36 cellular contexts compared by ENCODE assay signal in the genomic region with DNA sequence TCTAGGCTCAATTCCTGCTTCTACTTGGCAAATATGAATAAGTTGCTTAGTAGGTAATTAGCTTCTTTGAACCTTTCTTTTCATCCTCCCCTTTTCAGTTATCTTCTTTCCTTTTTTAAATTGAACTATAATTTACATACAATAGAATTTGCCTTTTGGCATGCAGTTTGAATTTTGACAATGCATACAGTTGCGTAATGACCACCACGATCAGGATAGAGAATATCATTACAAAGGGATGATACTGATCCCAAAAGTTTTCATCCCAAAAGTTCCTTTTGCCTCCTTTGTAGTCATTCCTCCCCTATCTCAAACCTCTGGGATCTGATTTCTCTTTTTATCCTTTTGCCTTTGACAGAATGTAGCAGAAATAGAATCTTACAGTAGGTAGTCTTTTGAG.
DNase-seq lines count a peak whose midpoint lies in the region; ATAC-seq, FAIRE-seq and TF ChIP-seq lines count a peak whose summit lies in the region.
"Had no signal": no experiment of that assay in that cellular context is flagged by ENCODE, and none has a peak within 500 bp of the region (broad histone marks: within the 10 kb centered on the region; RNA-seq: fewer than 3 reads in every experiment).

No MANE protein-coding gene starts in this region.

- no peaks in the 10 kb centered on the region for H3K4me1 Mint-ChIP-seq in stimulated activated naive CD8-positive, alpha-beta T cell treated with anti-CD3 and anti-CD28 coated beads, Interleukin-15, amount 100 ng/mL, for 72 hours
- H3K4me1 Mint-ChIP-seq: B cell; CD14-positive monocyte; CD4-positive, alpha-beta memory T cell; CD4-positive, CD25-positive, alpha-beta regulatory T cell; CD8-positive, alpha-beta memory T cell had no signal

- H2BK5ac ChIP-seq in IMR-90 (ENCODE audit: low read depth, low read length, poor library complexity, severe bottlenecking) = no peak overlapping the region

- H3K27ac ChIP-seq in HepG2 (ENCODE audit: extremely low read length, insufficient read depth, low read length) (no peak overlapping the region), right lobe of liver (no peak overlapping the region), A549 (no peak overlapping the region), IMR-90 (ENCODE audit: insufficient read depth, low read length) (no peak overlapping the region)
- H3K27ac ChIP-seq: 22Rv1; BLaER1; BLaER1 treated with 17β-estradiol and CSF1 and Interleukin-3, amounts not matched to agents 10 nM and 100 nM; C4-2B had no signal

- H3K4ac ChIP-seq in IMR-90 (ENCODE audit: low read depth, low read length) = no peak overlapping the region

- TF ChIP-seq EP300 in HepG2 (IDR thresholded peaks at IDR 0.05; ENCODE audit: low read depth in 2 of 2, low read length in 2 of 2) (no peak), HepG2 (CRISPR knock-in tag; IDR thresholded peaks at IDR 0.05; ENCODE audit: borderline replicate concordance) (no peak), A549 (IDR thresholded peaks at IDR 0.05) (no peak), Ishikawa (IDR thresholded peaks at IDR 0.05; ENCODE audit: borderline replicate concordance) (no peak)

- no peaks in the 10 kb centered on the region for H3K79me1 ChIP-seq in IMR-90 (ENCODE audit: low read depth in 1 of 2, low read length in 2 of 2)

- no peak overlapping the region for H2BK15ac ChIP-seq in IMR-90 (ENCODE audit: low read depth, low read length)

- TF ChIP-seq RAD21 in HepG2 (CRISPR knock-in tag; IDR thresholded peaks at IDR 0.05) = no peak
- TF ChIP-seq RAD21 in A549 (conservative IDR thresholded peaks at IDR 0.05 in 1 of 2, IDR thresholded peaks at IDR 0.05 in 1 of 2) = no peak
- no peak for TF ChIP-seq RAD21 in IMR-90 (IDR thresholded peaks at IDR 0.05; ENCODE audit: low read length)
- no peak for TF ChIP-seq RAD21 in Ishikawa (IDR thresholded peaks at IDR 0.05; ENCODE audit: low read depth)

- H4K5ac ChIP-seq in IMR-90 (ENCODE audit: low read depth, low read length) = no peak overlapping the region

- no peak overlapping the region for H3K14ac ChIP-seq in IMR-90 (replicated peaks; ENCODE audit: low read depth, low read length)

- H3K4me1 ChIP-seq in HepG2 (ENCODE audit: insufficient read depth, low read length) = no peaks in the 10 kb centered on the region
- no peaks in the 10 kb centered on the region for H3K4me1 ChIP-seq in right lobe of liver
- H3K4me1 ChIP-seq in A549 = peaks cover 13% of the 10 kb centered on the region
- H3K4me1 ChIP-seq in IMR-90 (ENCODE audit: control insufficient read depth, insufficient read depth, low read length) = peaks cover 4% of the 10 kb centered on the region
- H3K4me1 ChIP-seq: BLaER1; BLaER1 treated with 17β-estradiol and CSF1 and Interleukin-3, amounts not matched to agents 10 nM and 100 nM; Caco-2 had no signal

- H2AFZ ChIP-seq in HepG2 (ENCODE audit: low read length) (no peak overlapping the region), IMR-90 (replicated peaks; ENCODE audit: low read length, poor library complexity) (no peak overlapping the region)

- H3K4me2 ChIP-seq in HepG2 (ENCODE audit: low read depth, low read length) = no peak overlapping the region
- H3K4me2 ChIP-seq in A549 = no peak overlapping the region
- H3K4me2 ChIP-seq in IMR-90 (ENCODE audit: low read depth, low read length) = no peak overlapping the region
- H3K4me2 ChIP-seq: BLaER1; BLaER1 treated with 17β-estradiol and CSF1 and Interleukin-3, amounts not matched to agents 10 nM and 100 nM had no signal

- DNase-seq in HepG2 (ENCODE audit: low spot score) (no peak), right lobe of liver (no peak), A549 (ENCODE audit: low read depth in 1 of 2, low spot score in 1 of 2) (no peak), IMR-90 (no peak), COLO668 (lab: John Stamatoyannopoulos, UW; ENCODE audit: unreplicated experiment) (no peak)
- no peak for DNase-seq in stimulated activated naive CD8-positive, alpha-beta T cell treated with anti-CD3 and anti-CD28 coated beads, Interleukin-15, amount 100 ng/mL, for 72 hours
- DNase-seq: 8988T; ACHN; AML-193; BE2C; C1 segment of cervical spinal cord; Caco-2; Calu3; CD4-positive, alpha-beta memory T cell; CD4-positive, alpha-beta T cell; CD4-positive, CD25-positive, alpha-beta regulatory T cell; CD8-positive, alpha-beta memory T cell; CD8-positive, alpha-beta T cell; COR-L47; DMS 273 treated with DMSO at 0.1 percent for 48 hours; DMS153; DMS53; DMS79; DMS79 treated with DMSO at 0.1 percent for 48 hours; DND-41; EL had no signal

- in situ Hi-C loops in HepG2 (cut with HindIII; ENCODE audit: extremely low pct_ligation_motif_present, low pct_unique_long_range_greater_than_20kb) = no loop called here
- in situ Hi-C loops in IMR-90 (cut with MboI; ENCODE audit: low sequenced_read_pairs) = no loop called here

- H2AK5ac ChIP-seq in IMR-90 (ENCODE audit: low read depth, low read length) = no peak overlapping the region

- intact Hi-C loops in HepG2 (cut with micrococcal nuclease; ENCODE audit: unreplicated experiment) (no loop called here), right lobe of liver (cut with DNase I) (no loop called here), IMR-90 (cut with micrococcal nuclease) (no loop called here)

- H4K8ac ChIP-seq in IMR-90 (ENCODE audit: low read depth in 2 of 2, low read length in 2 of 2) = no peak overlapping the region

- 0 out of 2 replicates have a peak, but pooled peaks cover 3% of the 10 kb centered on the region for H3K9me1 ChIP-seq in IMR-90 (ENCODE audit: insufficient read depth, low read length)

- no peak overlapping the region for H4K91ac ChIP-seq in IMR-90 (ENCODE audit: insufficient read depth, low read depth, low read length)

- H3K9ac ChIP-seq in HepG2 (ENCODE audit: insufficient read depth, low read depth, low read length) = no peak overlapping the region
- H3K9ac ChIP-seq in IMR-90 (ENCODE audit: low read depth, low read length) = no peak overlapping the region
- H3K9ac ChIP-seq: BLaER1; BLaER1 treated with 17β-estradiol and CSF1 and Interleukin-3, amounts not matched to agents 10 nM and 100 nM had no signal

- CTCF ChIA-PET in HepG2 (lab: Yijun Ruan, JAX; ENCODE audit: low intra/inter-chr PET ratio, low total read pairs) = no interaction called here
- CTCF ChIA-PET in A549 (lab: Yijun Ruan, JAX) = no interaction called here
- CTCF ChIA-PET in IMR-90 (lab: Yijun Ruan, JAX) = interaction anchor here (0.6 kb wide), 3 partner anchors 15 to 210 kb away, joined by 3 to 4 read pairs (median 3); no protein-coding TSS in a partner anchor

- H3K4me3 ChIP-seq in HepG2 (replicated peaks in 1 of 3; ENCODE audit: insufficient read depth in 1 of 3, low read depth in 2 of 3, low read length in 3 of 3) (no peak overlapping the region), right lobe of liver (no peak overlapping the region), A549 (no peak overlapping the region), IMR-90 (ENCODE audit: insufficient read depth, low read depth, low read length) (no peak overlapping the region)
- H3K4me3 ChIP-seq: BLaER1; BLaER1 treated with 17β-estradiol and CSF1 and Interleukin-3, amounts not matched to agents 10 nM and 100 nM had no signal

- no peak overlapping the region for H3K23ac ChIP-seq in IMR-90 (ENCODE audit: low read depth, low read length)

- no peak overlapping the region for H2AK9ac ChIP-seq in IMR-90 (replicated peaks; ENCODE audit: low read depth, low read length, poor library complexity)

- H2BK120ac ChIP-seq in IMR-90 (ENCODE audit: low read depth, low read length) = no peak overlapping the region

- ATAC-seq in HepG2 (no peak), right lobe of liver (no peak), A549 (no peak), IMR-90 (ENCODE audit: low read depth) (no peak), HG03342 (IDR thresholded peaks at IDR 0.05; ENCODE audit: unreplicated experiment) (no peak)
- ATAC-seq in stimulated activated naive CD8-positive, alpha-beta T cell treated with anti-CD3 and anti-CD28 coated beads, Interleukin-15, amount 100 ng/mL, for 72 hours = no peak
- ATAC-seq: CD8-positive, alpha-beta T cell had no signal

- no peaks in the 10 kb centered on the region for H3K27me3 Mint-ChIP-seq in stimulated activated naive CD8-positive, alpha-beta T cell treated with anti-CD3 and anti-CD28 coated beads, Interleukin-15, amount 100 ng/mL, for 72 hours
- H3K27me3 Mint-ChIP-seq: CD4-positive, CD25-positive, alpha-beta regulatory T cell had no signal

- H3K18ac ChIP-seq in IMR-90 (ENCODE audit: low read depth, low read length) = no peak overlapping the region

- FAIRE-seq in HepG2 (lab: Jason Lieb, UNC) (no peak), A549 (lab: Jason Lieb, UNC) (no peak)
- FAIRE-seq: A204.1, D721Med had no signal

- no peaks in the 10 kb centered on the region for H3K9me3 Mint-ChIP-seq in stimulated activated naive CD8-positive, alpha-beta T cell treated with anti-CD3 and anti-CD28 coated beads, Interleukin-15, amount 100 ng/mL, for 72 hours
- H3K9me3 Mint-ChIP-seq: CD4-positive, alpha-beta memory T cell; CD4-positive, alpha-beta T cell; CD8-positive, alpha-beta memory T cell; CD8-positive, alpha-beta T cell had no signal

- H3K9me3 ChIP-seq in HepG2 (ENCODE audit: low read length) = no peaks in the 10 kb centered on the region
- H3K9me3 ChIP-seq in right lobe of liver = no peaks in the 10 kb centered on the region
- no peaks in the 10 kb centered on the region for H3K9me3 ChIP-seq in A549
- no peaks in the 10 kb centered on the region for H3K9me3 ChIP-seq in IMR-90 (ENCODE audit: control insufficient read depth, insufficient read depth, low read length)
- H3K9me3 ChIP-seq: BE2C; BLaER1; BLaER1 treated with 17β-estradiol and CSF1 and Interleukin-3, amounts not matched to agents 10 nM and 100 nM; Caco-2 had no signal

- dilution Hi-C loops in IMR-90 (cut with HindIII; ENCODE audit: low sequenced_read_pairs, unreplicated experiment) = no loop called here

- POLR2A ChIA-PET in HepG2 (lab: Yijun Ruan, JAX) (no interaction called here), A549 (lab: Yijun Ruan, JAX) (no interaction called here), IMR-90 (lab: Charles Lee; ENCODE audit: unreplicated experiment) (no interaction called here)

- H3K27ac Mint-ChIP-seq in stimulated activated naive CD8-positive, alpha-beta T cell treated with anti-CD3 and anti-CD28 coated beads, Interleukin-15, amount 100 ng/mL, for 72 hours = no peak overlapping the region
- H3K27ac Mint-ChIP-seq: B cell; CD14-positive monocyte; CD4-positive, alpha-beta memory T cell; CD4-positive, alpha-beta T cell; CD4-positive, CD25-positive, alpha-beta regulatory T cell; CD8-positive, alpha-beta T cell had no signal

- H3K79me2 ChIP-seq in HepG2 (ENCODE audit: insufficient read depth, low read length) = no peaks in the 10 kb centered on the region

- TF ChIP-seq POLR2A in HepG2 (IDR thresholded peaks at IDR 0.05; ENCODE audit: insufficient read depth in 1 of 2, low read depth in 2 of 2, low read length in 2 of 2) (no peak), right lobe of liver (IDR thresholded peaks at IDR 0.05) (no peak), A549 (IDR thresholded peaks at IDR 0.05; ENCODE audit: low read length) (no peak), IMR-90 (IDR thresholded peaks at IDR 0.05; ENCODE audit: low read depth, low read length) (no peak)

- H3K27me3 ChIP-seq in HepG2 (ENCODE audit: control insufficient read depth in 1 of 2, insufficient read depth in 2 of 2, low read length in 2 of 2) (no peaks in the 10 kb centered on the region), right lobe of liver (no peaks in the 10 kb centered on the region), IMR-90 (ENCODE audit: control insufficient read depth, insufficient read depth, low read length) (peaks cover 2% of the 10 kb centered on the region)
- H3K27me3 ChIP-seq: BE2C; BLaER1; BLaER1 treated with 17β-estradiol and CSF1 and Interleukin-3, amounts not matched to agents 10 nM and 100 nM had no signal

- no peak overlapping the region for H2BK20ac ChIP-seq in IMR-90 (ENCODE audit: low read depth, low read length)

- no peak overlapping the region for H3K56ac ChIP-seq in IMR-90 (ENCODE audit: extremely low read depth, insufficient read depth, low read length)

- BruUV-seq in HepG2 (replicated peaks; lab: Mats Ljungman, UMichigan) (no TSS peak), IMR-90 (replicated peaks; lab: Mats Ljungman, UMichigan) (no TSS peak)

- no peaks in the 10 kb centered on the region for H4K20me1 ChIP-seq in HepG2 (ENCODE audit: insufficient read depth, low read length)
- no peaks in the 10 kb centered on the region for H4K20me1 ChIP-seq in IMR-90 (ENCODE audit: insufficient read depth, low read length)
- H4K20me1 ChIP-seq: BLaER1; BLaER1 treated with 17β-estradiol and CSF1 and Interleukin-3, amounts not matched to agents 10 nM and 100 nM had no signal

- TF ChIP-seq CTCF in HepG2 (CRISPR knock-in tag; IDR thresholded peaks at IDR 0.05) (no peak), right lobe of liver (IDR thresholded peaks at IDR 0.05) (no peak), A549 (IDR thresholded peaks at IDR 0.05) (no peak), IMR-90 (conservative IDR thresholded peaks at IDR 0.05; ENCODE audit: low read depth, low read length) (no peak)

- 36% methylated on average over 2 of the region's 2 CpGs for WGBS in HepG2 (ENCODE audit: low lambda C conversion rate)
- 60% methylated on average over 2 of the region's 2 CpGs for WGBS in right lobe of liver (ENCODE audit: insufficient coverage, low coverage, low lambda C conversion rate, missing lambda C conversion rate)
- 96% methylated on average over 2 of the region's 2 CpGs for WGBS in A549 (ENCODE audit: missing lambda C conversion rate)
- no CpG with 5 or more reads among the region's 2 CpGs for WGBS in IMR-90 (ENCODE audit: extremely low coverage in 2 of 2, insufficient read length in 1 of 2), 2 experiments

- H3K36me3 ChIP-seq in HepG2 (replicated peaks in 1 of 2; ENCODE audit: control insufficient read depth in 1 of 2, insufficient read depth in 2 of 2, low read length in 2 of 2) = no peaks in the 10 kb centered on the region
- H3K36me3 ChIP-seq in right lobe of liver = no peaks in the 10 kb centered on the region
- no peaks in the 10 kb centered on the region for H3K36me3 ChIP-seq in IMR-90 (ENCODE audit: control insufficient read depth, insufficient read depth, low read length)
- H3K36me3 ChIP-seq: BE2C; BLaER1; BLaER1 treated with 17β-estradiol and CSF1 and Interleukin-3, amounts not matched to agents 10 nM and 100 nM had no signal

- H3K4me3 Mint-ChIP-seq in stimulated activated naive CD8-positive, alpha-beta T cell treated with anti-CD3 and anti-CD28 coated beads, Interleukin-15, amount 100 ng/mL, for 72 hours = no peak overlapping the region
- H3K4me3 Mint-ChIP-seq: B cell; CD14-positive monocyte; CD4-positive, alpha-beta memory T cell; CD4-positive, alpha-beta T cell; CD4-positive, CD25-positive, alpha-beta regulatory T cell; CD8-positive, alpha-beta memory T cell; CD8-positive, alpha-beta T cell had no signal

Comparison
In these comparisons a context has a peak if more than half of its experiments do, and no peak if none do; other contexts are left out.
1. Of the 38 proteins assayed by ChIP-seq in both HepG2 and A549: peak only in HepG2: none; only in A549: none; in both: CEBPB; in neither: 37.